ENCODE assay signal across 10 cellular contexts in the genomic region with DNA sequence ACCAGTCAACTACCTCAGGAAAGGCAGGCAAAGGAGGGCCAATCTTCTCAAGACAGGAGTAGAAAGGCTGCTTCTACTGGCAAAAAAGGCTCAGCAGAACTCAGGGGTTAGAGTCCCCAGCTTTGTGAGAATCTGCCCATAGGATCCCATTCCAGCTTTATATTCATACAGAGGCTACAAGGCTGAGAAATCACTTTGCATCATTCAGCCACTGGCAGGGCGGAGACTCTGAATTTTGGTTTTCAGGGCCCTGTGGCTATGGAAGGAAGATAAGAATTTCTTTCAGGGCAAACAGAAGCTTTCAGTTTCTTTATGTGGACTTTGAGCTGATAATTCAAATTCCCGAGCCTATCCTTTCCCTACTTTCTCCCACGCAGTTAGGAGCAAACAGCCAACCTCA.
DNase-seq lines count a peak whose midpoint lies in the region; ATAC-seq, FAIRE-seq and TF ChIP-seq lines count a peak whose summit lies in the region.
"Had no signal": no experiment of that assay in that cellular context is flagged by ENCODE, and none has a peak within 500 bp of the region (broad histone marks: within the 10 kb centered on the region; RNA-seq: fewer than 3 reads in every experiment).

No MANE protein-coding gene starts in this region.

- H3K27ac ChIP-seq in tibial nerve (peak overlapping the region in 1 of 4 donors; percentile 26), pancreas (no peak overlapping the region)

- H3K27ac Mint-ChIP-seq in IgD-negative memory B cell = peak overlapping the region; percentile 82 to 96 (median 94)

- H3K36me3 ChIP-seq in tibial nerve (no peaks in the 10 kb centered on the region), pancreas (no peaks in the 10 kb centered on the region)

- 47 to 71% methylated on average over 2 to 3 of the region's 3 CpGs for WGBS in tibial nerve, 2 donors
- 68 to 69% methylated on average over 3 of the region's 3 CpGs for WGBS in pancreas, 2 donors

- H3K9me3 ChIP-seq in tibial nerve = no peaks in the 10 kb centered on the region
- no peaks in the 10 kb centered on the region for H3K9me3 ChIP-seq in pancreas

- no peaks in the 10 kb centered on the region for H3K27me3 Mint-ChIP-seq in IgD-negative memory B cell

- H3K27me3 ChIP-seq in tibial nerve (no peaks in the 10 kb centered on the region), pancreas (no peaks in the 10 kb centered on the region)

- TF ChIP-seq POLR2A in tibial nerve (IDR thresholded peaks at IDR 0.05) (no peak), H54 (IDR thresholded peaks at IDR 0.05; ENCODE audit: low read depth, low read length) (no peak)

- no peaks in the 10 kb centered on the region for H3K4me1 ChIP-seq in tibial nerve
- H3K4me1 ChIP-seq in pancreas = no peaks in the 10 kb centered on the region

- ATAC-seq in GM21447 (IDR thresholded peaks at IDR 0.05; ENCODE audit: unreplicated experiment) (peak; percentile 37), pancreas (no peak)

- FAIRE-seq in H54 (lab: Jason Lieb, UNC) (no peak), pancreas (lab: Jason Lieb, UNC) (no peak)

- intact Hi-C loops in pancreas (cut with DNase I) = no loop called here

- H3K4me3 Mint-ChIP-seq in IgD-negative memory B cell = peak overlapping the region in 3 of 4 donors; percentile 12 to 82 (median 71)

- H3K4me3 ChIP-seq in GM12865 (ENCODE audit: low read depth, low read length) (peak overlapping the region; percentile 26), tibial nerve (no peak overlapping the region), pancreas (no peak overlapping the region)

- peaks cover 4% of the 10 kb centered on the region for H3K36me3 Mint-ChIP-seq in IgD-negative memory B cell

- DNase-seq in GM12865 (ENCODE audit: low read depth) (peak; percentile 47), tibial nerve (ENCODE audit: low spot score in 2 of 2) (no peak), H54 (ENCODE audit: insufficient read length, low spot score) (no peak), pancreas (no peak), NCI-H524 treated with DMSO at 0.1 percent for 48 hours (lab: John Stamatoyannopoulos, UW) (no peak)
- peak; percentile 38 for DNase-seq in central memory CD4-positive, alpha-beta T cell
- DNase-seq: DMS53, NCI-H146 had no signal

- peaks cover 46 to 74% (median 67%) of the 10 kb centered on the region in 3 donors for H3K4me1 Mint-ChIP-seq in IgD-negative memory B cell

- no peak for TF ChIP-seq EP300 in tibial nerve (IDR thresholded peaks at IDR 0.05)

- peaks cover 0 to 6% (median 4%) of the 10 kb centered on the region in 3 donors for H3K9me3 Mint-ChIP-seq in IgD-negative memory B cell

- TF ChIP-seq CTCF in GM12865 (IDR thresholded peaks at IDR 0.05; ENCODE audit: insufficient read depth, low read depth, low read length, missing control alignments) (no peak), tibial nerve (IDR thresholded peaks at IDR 0.05) (no peak), pancreas (IDR thresholded peaks at IDR 0.05) (no peak)

Comparison
In these comparisons a context has a peak if more than half of its experiments do, and no peak if none do; other contexts are left out.
1. DNase-seq: peak in GM12865 (single experiment) and central memory CD4-positive, alpha-beta T cell (single experiment); none in tibial nerve (0 of 2), H54 (single experiment), pancreas (0 of 6) and NCI-H524 treated with DMSO at 0.1 percent for 48 hours (single experiment).